Comparison of ENCODE assay signal across 14 cellular contexts in the genomic region with DNA sequence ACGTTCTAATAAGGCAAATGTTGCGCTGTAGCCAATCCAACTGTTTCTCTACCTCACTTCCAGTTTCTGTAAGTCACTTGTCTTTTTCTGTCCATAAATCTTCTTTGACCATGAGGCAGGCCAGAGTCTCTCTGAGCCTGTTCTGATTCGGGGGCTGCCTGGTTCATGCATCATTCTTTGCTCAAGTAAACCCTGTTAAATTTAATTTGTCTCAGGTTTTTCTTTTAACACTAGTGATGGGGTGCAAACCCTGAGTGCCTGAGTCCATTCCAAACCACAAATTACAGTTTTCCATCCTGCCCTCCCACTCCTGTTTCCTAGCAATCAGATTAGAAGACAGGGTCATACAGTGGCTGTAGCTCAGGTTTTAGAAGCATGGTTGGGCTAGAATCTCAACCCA.
"Had no signal": no experiment of that assay in that cellular context is flagged by ENCODE, and none has a peak within 500 bp of the region (broad histone marks: within the 10 kb centered on the region; RNA-seq: fewer than 3 reads in every experiment).

No MANE protein-coding gene starts in this region.

- H3K36me3 ChIP-seq: gastrocnemius medialis, right lobe of liver, upper lobe of right lung had no signal

- DNase-seq: activated CD4-positive, alpha-beta T cell treated with anti-CD3 and anti-CD28 coated beads for 1 hour; activated CD4-positive, alpha-beta T cell treated with anti-CD3 and anti-CD28 coated beads, Interleukin-2, amount 50 U/mL, for 48 hours; activated CD8-positive, alpha-beta memory T cell treated with anti-CD3 and anti-CD28 coated beads, Interleukin-2, amount 10 ng/mL, durations not matched to agents 7 days and 5 days; activated T-cell treated with anti-CD3 and anti-CD28 coated beads, Interleukin-2, amount 50 U/mL, for 48 hours; central memory CD4-positive, alpha-beta T cell; effector CD4-positive, alpha-beta T cell; gastrocnemius medialis; heart right ventricle; kidney; right lobe of liver; stimulated activated naive CD4-positive, alpha-beta T cell; SW 1271; upper lobe of right lung had no signal

- H3K27ac ChIP-seq: coronary artery, gastrocnemius medialis, right lobe of liver, upper lobe of right lung had no signal

- FAIRE-seq: kidney had no signal

- ATAC-seq: activated CD8-positive, alpha-beta memory T cell treated with anti-CD3 and anti-CD28 coated beads, Interleukin-2, amount 10 ng/mL, durations not matched to agents 7 days and 5 days; gastrocnemius medialis; heart right ventricle; right lobe of liver; upper lobe of right lung had no signal

- H3K9me3 ChIP-seq: gastrocnemius medialis, heart right ventricle, right lobe of liver, upper lobe of right lung had no signal

- H3K27me3 ChIP-seq: gastrocnemius medialis, right lobe of liver, upper lobe of right lung had no signal

- H3K4me3 ChIP-seq: coronary artery, gastrocnemius medialis, heart right ventricle, right lobe of liver, upper lobe of right lung had no signal

- H3K4me1 ChIP-seq: right lobe of liver had no signal
